1 cellular context compared by ENCODE assay signal in the genomic region with DNA sequence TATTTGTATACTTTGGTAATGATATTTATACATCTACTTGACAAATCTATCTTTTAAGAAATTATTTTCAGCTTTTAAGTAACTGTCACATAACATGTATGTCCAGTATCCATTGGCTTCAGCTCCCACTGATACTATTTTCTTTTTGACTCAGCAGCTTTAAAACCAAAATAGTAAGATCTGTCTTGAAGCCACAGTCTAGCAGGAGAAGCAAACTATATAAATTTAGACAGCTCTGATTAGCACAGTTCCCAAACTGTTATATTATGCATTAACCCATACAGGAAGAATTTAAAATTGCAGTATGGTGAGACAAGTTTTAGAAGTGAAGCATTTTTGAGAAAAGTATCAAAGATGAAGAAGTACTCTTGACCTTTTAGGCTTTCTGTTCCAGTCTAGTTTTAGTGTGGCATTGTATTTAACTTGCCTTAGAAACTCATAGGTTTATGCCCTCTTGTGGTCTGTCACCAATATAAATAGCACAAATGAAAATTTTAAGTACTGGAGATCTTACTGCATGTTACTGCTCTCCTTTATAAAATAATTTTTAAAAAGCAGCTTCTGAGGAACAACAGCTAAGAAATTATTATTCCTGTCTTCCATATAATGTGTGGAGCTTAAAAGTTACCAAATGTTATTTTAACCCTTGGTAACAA.
TF ChIP-seq lines count a peak whose summit lies in the region.

No MANE protein-coding gene starts in this region.

TF ChIP-seq in GM23338, 12 proteins besides CTCF, POLR2A, EP300 and RAD21 (continued from another document):
- TF ChIP-seq EZH2 (IDR thresholded peaks at IDR 0.05; ENCODE audit: low read depth, unreplicated experiment), result no peak
- no peak for TF ChIP-seq JUNB (IDR thresholded peaks at IDR 0.05; ENCODE audit: unreplicated experiment)
- TF ChIP-seq ZNF462 (CRISPR knock-in tag; IDR thresholded peaks at IDR 0.05), result no peak
- no peak for TF ChIP-seq STAT1 (IDR thresholded peaks at IDR 0.05; ENCODE audit: unreplicated experiment)
- no peak for TF ChIP-seq POLR2AphosphoS5 (IDR thresholded peaks at IDR 0.05; ENCODE audit: low read depth)
- no peak for TF ChIP-seq CREB1 (CRISPR knock-in tag; IDR thresholded peaks at IDR 0.05; ENCODE audit: low read depth)
- no peak for TF ChIP-seq ETS1 (IDR thresholded peaks at IDR 0.05)
- TF ChIP-seq NANOG (IDR thresholded peaks at IDR 0.05; ENCODE audit: borderline replicate concordance), result no peak
- no peak for TF ChIP-seq ZNF331 (CRISPR knock-in tag; IDR thresholded peaks at IDR 0.05; ENCODE audit: low read depth)
- TF ChIP-seq ZNF114 (CRISPR knock-in tag; IDR thresholded peaks at IDR 0.05), result no peak
